ENCODE assay signal across 8 cellular contexts in genomic region chr20:47663354-47664067, GRCh38.
DNase-seq lines count a peak whose midpoint lies in the region; ATAC-seq and TF ChIP-seq lines count a peak whose summit lies in the region.

No MANE protein-coding gene starts in this region.

- DNase-seq in COLO668 (lab: John Stamatoyannopoulos, UW; ENCODE audit: unreplicated experiment) (peak; percentile 65), NOMO-1 treated with DMSO at 0.1 percent for 48 hours (lab: John Stamatoyannopoulos, UW; ENCODE audit: unreplicated experiment) (peak; percentile 48), endodermal cell (peak; percentile 98), midbrain (lab: John Stamatoyannopoulos, UW) (peak; percentile 77)
- DNase-seq in activated CD8-positive, alpha-beta memory T cell treated with anti-CD3 and anti-CD28 coated beads for 4 hours (ENCODE audit: low read depth in 2 of 2): peak; percentile 37 to 39
- DNase-seq in stimulated activated CD8-positive, alpha-beta memory T cell treated with anti-CD3 and anti-CD28 coated beads, Interleukin-4, amount 100 ng/mL, for 24 hours (ENCODE audit: low read depth): peak; percentile 50

- WGBS in endodermal cell (ENCODE audit: insufficient coverage in 1 of 2, insufficient read length in 1 of 2), 2 experiments: 62 to 66% methylated on average over 14 to 20 of the region's 20 CpGs

- no peaks in the 10 kb centered on the region for H3K4me1 Mint-ChIP-seq in endodermal cell

- ATAC-seq in HG02798 (IDR thresholded peaks at IDR 0.05; ENCODE audit: poor library complexity, unreplicated experiment): peak; percentile 44
- ATAC-seq in HG03039 (IDR thresholded peaks at IDR 0.05; ENCODE audit: unreplicated experiment): no peak

- peaks cover 69% of the 10 kb centered on the region for H3K36me3 ChIP-seq in endodermal cell (ENCODE audit: control insufficient read depth, insufficient read depth, low read length)

- H3K4me3 ChIP-seq in endodermal cell (ENCODE audit: low read length): no peak overlapping the region

- H3K27me3 Mint-ChIP-seq in endodermal cell (ENCODE audit: insufficient read depth): no peaks in the 10 kb centered on the region

- H3K4me1 ChIP-seq in endodermal cell (ENCODE audit: control insufficient read depth, insufficient read depth, low read length): no peaks in the 10 kb centered on the region

- no peak overlapping the region for H3K9ac ChIP-seq in endodermal cell (ENCODE audit: extremely low read depth, low read length, poor library complexity, severe bottlenecking)

- H3K4me3 Mint-ChIP-seq in endodermal cell: no peak overlapping the region

- peak overlapping the region; percentile 68 for H3K27ac Mint-ChIP-seq in endodermal cell

- peaks cover 36% of the 10 kb centered on the region for H3K36me3 Mint-ChIP-seq in endodermal cell (ENCODE audit: low read depth)

- H3K9me3 ChIP-seq in endodermal cell (ENCODE audit: control insufficient read depth, low read length): no peaks in the 10 kb centered on the region

- no peaks in the 10 kb centered on the region for H3K27me3 ChIP-seq in endodermal cell (ENCODE audit: control insufficient read depth, insufficient read depth, low read length, poor library complexity, severe bottlenecking)

- peak; percentile 97 for TF ChIP-seq CTCF in endodermal cell (conservative IDR thresholded peaks at IDR 0.05)

- H3K27ac ChIP-seq in endodermal cell (ENCODE audit: low read depth, low read length): no peak overlapping the region

- no peaks in the 10 kb centered on the region for H3K9me3 Mint-ChIP-seq in endodermal cell

Comparison
In these comparisons a context has a peak if more than half of its experiments do, and no peak if none do; other contexts are left out.
1. DNase-seq: peak in every context shown above with its lines; median percentile 98 in endodermal cell; 77 in midbrain; 65 in COLO668; 50 in stimulated activated CD8-positive, alpha-beta memory T cell treated with anti-CD3 and anti-CD28 coated beads, Interleukin-4, amount 100 ng/mL, for 24 hours; 48 in NOMO-1 treated with DMSO at 0.1 percent for 48 hours; 38 in activated CD8-positive, alpha-beta memory T cell treated with anti-CD3 and anti-CD28 coated beads for 4 hours.